24 cellular contexts compared by ENCODE assay signal in genomic region chr1:223079498-223079897, GRCh38.
"Had no signal": no experiment of that assay in that cellular context is flagged by ENCODE, and none has a peak within 500 bp of the region (broad histone marks: within the 10 kb centered on the region; RNA-seq: fewer than 3 reads in every experiment).

No MANE protein-coding gene starts in this region.

- H3K27ac Mint-ChIP-seq: dendritic cell treated with granulocyte-macrophage colony-stimulating factor and Interleukin-4, amounts not matched to agents 40 ng/mL and 50 ng/mL, for 4 days; effector memory CD8-positive, alpha-beta T cell; naive thymus-derived CD4-positive, alpha-beta T cell; nephron progenitor cell; progenitor cell of endocrine pancreas; stimulated activated effector memory CD8-positive, alpha-beta T cell treated with anti-CD3 and anti-CD28 coated beads, Interleukin-12 subunit alpha, Interleukin-12 subunit beta, amount 100 ng/mL, for 72 hours had no signal

- H3K4me3 Mint-ChIP-seq: dendritic cell treated with granulocyte-macrophage colony-stimulating factor and Interleukin-4, amounts not matched to agents 40 ng/mL and 50 ng/mL, for 4 days; effector memory CD8-positive, alpha-beta T cell; naive thymus-derived CD4-positive, alpha-beta T cell; nephron progenitor cell; stimulated activated effector memory CD8-positive, alpha-beta T cell treated with anti-CD3 and anti-CD28 coated beads, Interleukin-12 subunit alpha, Interleukin-12 subunit beta, amount 100 ng/mL, for 72 hours had no signal

- H3K9me3 ChIP-seq: esophagus squamous epithelium, gastroesophageal sphincter, left lung, pancreas, suprapubic skin, thyroid gland, upper lobe of right lung, vagina had no signal

- H3K27me3 ChIP-seq: esophagus squamous epithelium, gastroesophageal sphincter, left lung, pancreas, thyroid gland, upper lobe of right lung, vagina had no signal

- H3K9me3 Mint-ChIP-seq: dendritic cell treated with granulocyte-macrophage colony-stimulating factor and Interleukin-4, amounts not matched to agents 40 ng/mL and 50 ng/mL, for 4 days; effector memory CD8-positive, alpha-beta T cell; naive thymus-derived CD4-positive, alpha-beta T cell; nephron progenitor cell; stimulated activated effector memory CD8-positive, alpha-beta T cell treated with anti-CD3 and anti-CD28 coated beads, Interleukin-12 subunit alpha, Interleukin-12 subunit beta, amount 100 ng/mL, for 72 hours had no signal

- ATAC-seq: effector memory CD8-positive, alpha-beta T cell; gastroesophageal sphincter; left lung; naive thymus-derived CD4-positive, alpha-beta T cell; pancreas; right cardiac atrium; stimulated activated effector memory CD8-positive, alpha-beta T cell treated with anti-CD3 and anti-CD28 coated beads, Interleukin-12 subunit alpha, Interleukin-12 subunit beta, amount 100 ng/mL, for 72 hours; stimulated activated naive CD8-positive, alpha-beta T cell treated with anti-CD3 and anti-CD28 coated beads, Interleukin-15, Interleukin-2, amounts not matched to agents 100 U/mL and 50 U/mL, for 24 hours; upper lobe of right lung had no signal

- H3K4me1 ChIP-seq: pancreas had no signal

- FAIRE-seq: colon, pancreas had no signal

- H3K4me1 Mint-ChIP-seq: naive thymus-derived CD4-positive, alpha-beta T cell; stimulated activated effector memory CD8-positive, alpha-beta T cell treated with anti-CD3 and anti-CD28 coated beads, Interleukin-12 subunit alpha, Interleukin-12 subunit beta, amount 100 ng/mL, for 72 hours had no signal

- DNase-seq: effector memory CD8-positive, alpha-beta T cell; esophagus squamous epithelium; glutamatergic neuron; islet precursor cell; left lung; mesenchymal stem cell; naive thymus-derived CD4-positive, alpha-beta T cell; nephron progenitor cell; nucleus accumbens; pancreas; right cardiac atrium; stimulated activated CD4-positive, alpha-beta T cell treated with anti-CD3 and anti-CD28 coated beads, Interleukin-4, amount 100 ng/mL, for 1 hour; stimulated activated CD8-positive, alpha-beta memory T cell treated with anti-CD3 and anti-CD28 coated beads, Interleukin-4, amount 100 ng/mL, for 48 hours; stimulated activated naive CD8-positive, alpha-beta T cell treated with anti-CD3 and anti-CD28 coated beads, Interleukin-15, Interleukin-2, amounts not matched to agents 100 U/mL and 50 U/mL, for 24 hours; thyroid gland; upper lobe of right lung had no signal

- H3K36me3 ChIP-seq: esophagus squamous epithelium, gastroesophageal sphincter, left lung, pancreas, suprapubic skin, thyroid gland, upper lobe of right lung, vagina had no signal

- H3K4me3 ChIP-seq: esophagus squamous epithelium, gastroesophageal sphincter, left lung, lung, pancreas, suprapubic skin, thyroid gland, upper lobe of right lung, vagina had no signal

- H3K36me3 Mint-ChIP-seq: naive thymus-derived CD4-positive, alpha-beta T cell; stimulated activated effector memory CD8-positive, alpha-beta T cell treated with anti-CD3 and anti-CD28 coated beads, Interleukin-12 subunit alpha, Interleukin-12 subunit beta, amount 100 ng/mL, for 72 hours had no signal

- H3K27ac ChIP-seq: esophagus squamous epithelium, gastroesophageal sphincter, left lung, pancreas, suprapubic skin, thyroid gland, upper lobe of right lung, vagina had no signal
